8 cellular contexts compared by ENCODE assay signal in the genomic region with DNA sequence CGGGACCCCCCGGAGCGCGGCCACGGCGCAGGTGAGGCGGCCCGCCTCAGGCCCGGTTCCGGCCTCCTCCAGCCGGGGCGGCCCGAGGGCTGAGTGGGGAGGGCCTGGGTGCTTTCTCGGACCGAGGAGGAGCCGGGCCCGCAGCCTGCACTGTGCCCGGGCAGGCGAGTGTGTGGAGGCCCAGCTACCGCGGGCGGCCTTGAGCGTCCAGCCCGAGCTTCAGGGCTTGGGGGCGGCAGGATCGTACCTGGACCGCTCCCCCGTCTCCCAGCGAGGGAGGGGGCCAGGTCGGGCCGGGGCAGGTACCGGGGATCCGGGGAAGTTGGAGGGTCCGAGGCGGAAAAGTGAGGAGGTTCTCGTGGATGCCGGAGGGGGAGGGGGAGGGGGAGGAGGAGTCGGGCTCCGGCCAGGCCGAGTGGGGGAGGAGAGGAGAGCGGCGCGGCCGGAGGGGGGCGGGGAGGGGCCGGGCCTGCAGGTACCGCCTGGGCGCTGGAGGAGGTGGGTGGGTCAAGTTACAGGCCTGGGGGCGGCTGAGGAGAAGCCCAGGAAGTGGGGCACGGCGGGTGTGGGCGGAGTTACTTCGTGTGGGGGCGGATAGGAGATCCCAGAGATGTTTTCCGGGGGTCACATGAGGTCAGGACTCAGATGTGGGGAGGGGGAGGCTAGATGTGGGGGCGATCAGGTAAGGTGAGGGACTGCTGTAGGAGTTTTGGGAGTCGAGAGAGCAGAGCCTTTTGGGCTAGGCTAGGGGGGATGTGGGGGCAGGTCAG. TPM values are rescaled to one million over a fixed set of nuclear protein-coding genes. Genes with fewer than 3 reads are reported as not detected.
A peak's percentile ranks its signal among the peaks of the same experiment; 100 is the strongest.
DNase-seq lines count a peak whose midpoint lies in the region; ATAC-seq and TF ChIP-seq lines count a peak whose summit lies in the region.

No MANE protein-coding gene starts in this region.

- H3K27ac ChIP-seq in RWPE1 (peak overlapping the region; percentile 87), colonic mucosa (no peak overlapping the region), tibial artery (peak overlapping the region; percentile 46 to 62)

- H3K27me3 ChIP-seq in colonic mucosa (no peaks in the 10 kb centered on the region), tibial artery (no peaks in the 10 kb centered on the region)

- CTCF ChIA-PET in RWPE1 (lab: Yijun Ruan, JAX) = interaction anchor here (1.2 kb wide), 1 partner anchor 9 kb away, joined by 5 read pairs; no protein-coding TSS in a partner anchor

- intact Hi-C loops in colonic mucosa (cut with DNase I) = no loop called here
- intact Hi-C loops in tibial artery (cut with DNase I; ENCODE audit: low total_unique reads) = no loop called here

- POLR2A ChIA-PET in RWPE1 (lab: Yijun Ruan, JAX; ENCODE audit: low non-redundant PET) = interaction anchor here (1.0 to 1.5 kb wide), 3 partner anchors 14 to 34 kb away, joined by 3 to 8 read pairs (median 5); partner anchors contain the start of genes IER2 and STX10

- ATAC-seq in HG03039 (IDR thresholded peaks at IDR 0.05; ENCODE audit: unreplicated experiment) = peak; percentile 8
- no peak for ATAC-seq in HG02870 (IDR thresholded peaks at IDR 0.05; ENCODE audit: unreplicated experiment)

- DNase-seq in NCI-H345 (lab: John Stamatoyannopoulos, UW) (peak; percentile 7), NCI-H345 treated with DMSO at 0.1 percent for 48 hours (lab: John Stamatoyannopoulos, UW; ENCODE audit: unreplicated experiment) (no peak), RWPE1 (ENCODE audit: low spot score) (peak; percentile 76), colonic mucosa (peak; percentile 64), medulla oblongata (ENCODE audit: extremely low spot score) (peak; percentile 12), tibial artery (no peak)

- TF ChIP-seq CTCF in RWPE1 (conservative IDR thresholded peaks at IDR 0.05; ENCODE audit: low read depth) (no peak), colonic mucosa (IDR thresholded peaks at IDR 0.05) (no peak), tibial artery (IDR thresholded peaks at IDR 0.05) (no peak)

- H3K36me3 ChIP-seq in colonic mucosa = no peaks in the 10 kb centered on the region
- H3K36me3 ChIP-seq in tibial artery = peaks cover 0 to 16% (median 7%) of the 10 kb centered on the region in 3 donors

- H3K9ac ChIP-seq in colonic mucosa (ENCODE audit: low read depth in 2 of 2, low read length in 2 of 2) = peak overlapping the region; percentile 70 to 73

- peaks cover 16% of the 10 kb centered on the region for H3K4me1 ChIP-seq in colonic mucosa
- H3K4me1 ChIP-seq in tibial artery = peaks cover 0 to 42% (median 31%) of the 10 kb centered on the region in 4 donors

- H3K9me3 ChIP-seq in colonic mucosa = no peaks in the 10 kb centered on the region
- H3K9me3 ChIP-seq in tibial artery = no peaks in the 10 kb centered on the region

- H3K4me3 ChIP-seq in colonic mucosa = peak overlapping the region; percentile 95
- peak overlapping the region; percentile 70 to 98 for H3K4me3 ChIP-seq in tibial artery

RNA-seq across cellular contexts. Expression of gene NACC1, which starts 0.5 kb away (rescaled TPM):
- 100 to 1,000 TPM in 1 of 2 donors, 10 to 100 TPM in 1; 56.7 to 119 TPM for total RNA-seq in colonic mucosa

RNA-seq across cellular contexts. Expression of gene TRMT1, which starts 2.1 kb away (rescaled TPM):
- total RNA-seq in colonic mucosa = 10 to 100 TPM; 17.5 to 40.1 TPM

RNA-seq across cellular contexts. Expression of gene LYL1, which starts 16.0 kb away (rescaled TPM):
- total RNA-seq in colonic mucosa = 1 to 10 TPM; 3.6 to 4.5 TPM

RNA-seq across cellular contexts. Expression of gene STX10, which starts 31.6 kb away (rescaled TPM):
- total RNA-seq in colonic mucosa = 10 to 100 TPM; 51.0 to 78.2 TPM

RNA-seq across cellular contexts. Expression of gene IER2, which starts 31.6 kb away (rescaled TPM):
- total RNA-seq in colonic mucosa = 100 to 1,000 TPM in 1 of 2 donors, 10 to 100 TPM in 1; 83.4 to 116 TPM

Comparison
In these comparisons a context has a peak if more than half of its experiments do, and no peak if none do; other contexts are left out.
1. DNase-seq: peak in NCI-H345 (single experiment), RWPE1 (single experiment), colonic mucosa (single experiment) and medulla oblongata (single experiment); none in NCI-H345 treated with DMSO at 0.1 percent for 48 hours (single experiment) and tibial artery (0 of 2).